1 cellular context compared by ENCODE assay signal in the genomic region with DNA sequence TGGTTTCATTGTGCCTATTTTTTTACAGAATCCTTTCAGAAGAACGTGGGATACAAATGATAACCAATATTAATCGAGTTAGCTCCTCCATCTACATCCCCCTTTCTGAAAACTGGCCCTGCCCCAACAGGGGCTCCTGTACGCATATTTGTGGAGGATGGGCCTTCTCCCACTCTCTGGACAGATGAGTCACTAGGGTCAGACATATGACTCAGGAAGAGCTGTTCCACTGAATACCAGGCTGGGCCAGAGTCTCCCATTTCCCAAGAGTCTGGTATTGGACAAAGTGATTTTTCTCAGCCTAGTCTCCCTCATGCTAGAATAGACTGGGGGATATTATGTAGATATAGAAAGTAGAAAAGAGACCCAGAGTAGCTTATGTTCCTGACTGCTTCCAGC.
TF ChIP-seq lines count a peak whose summit lies in the region.

No MANE protein-coding gene starts in this region.

TF ChIP-seq in K562, 482 proteins besides CTCF, POLR2A, EP300 and RAD21 (continued from another document and continues in another):
- TF ChIP-seq, protein P1, sequence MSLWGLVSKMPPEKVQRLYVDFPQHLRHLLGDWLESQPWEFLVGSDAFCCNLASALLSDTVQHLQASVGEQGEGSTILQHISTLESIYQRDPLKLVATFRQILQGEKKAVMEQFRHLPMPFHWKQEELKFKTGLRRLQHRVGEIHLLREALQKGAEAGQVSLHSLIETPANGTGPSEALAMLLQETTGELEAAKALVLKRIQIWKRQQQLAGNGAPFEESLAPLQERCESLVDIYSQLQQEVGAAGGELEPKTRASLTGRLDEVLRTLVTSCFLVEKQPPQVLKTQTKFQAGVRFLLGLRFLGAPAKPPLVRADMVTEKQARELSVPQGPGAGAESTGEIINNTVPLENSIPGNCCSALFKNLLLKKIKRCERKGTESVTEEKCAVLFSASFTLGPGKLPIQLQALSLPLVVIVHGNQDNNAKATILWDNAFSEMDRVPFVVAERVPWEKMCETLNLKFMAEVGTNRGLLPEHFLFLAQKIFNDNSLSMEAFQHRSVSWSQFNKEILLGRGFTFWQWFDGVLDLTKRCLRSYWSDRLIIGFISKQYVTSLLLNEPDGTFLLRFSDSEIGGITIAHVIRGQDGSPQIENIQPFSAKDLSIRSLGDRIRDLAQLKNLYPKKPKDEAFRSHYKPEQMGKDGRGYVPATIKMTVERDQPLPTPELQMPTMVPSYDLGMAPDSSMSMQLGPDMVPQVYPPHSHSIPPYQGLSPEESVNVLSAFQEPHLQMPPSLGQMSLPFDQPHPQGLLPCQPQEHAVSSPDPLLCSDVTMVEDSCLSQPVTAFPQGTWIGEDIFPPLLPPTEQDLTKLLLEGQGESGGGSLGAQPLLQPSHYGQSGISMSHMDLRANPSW (CRISPR knock-in tag; IDR thresholded peaks at IDR 0.05), result no peak
- TF ChIP-seq, protein P2, sequence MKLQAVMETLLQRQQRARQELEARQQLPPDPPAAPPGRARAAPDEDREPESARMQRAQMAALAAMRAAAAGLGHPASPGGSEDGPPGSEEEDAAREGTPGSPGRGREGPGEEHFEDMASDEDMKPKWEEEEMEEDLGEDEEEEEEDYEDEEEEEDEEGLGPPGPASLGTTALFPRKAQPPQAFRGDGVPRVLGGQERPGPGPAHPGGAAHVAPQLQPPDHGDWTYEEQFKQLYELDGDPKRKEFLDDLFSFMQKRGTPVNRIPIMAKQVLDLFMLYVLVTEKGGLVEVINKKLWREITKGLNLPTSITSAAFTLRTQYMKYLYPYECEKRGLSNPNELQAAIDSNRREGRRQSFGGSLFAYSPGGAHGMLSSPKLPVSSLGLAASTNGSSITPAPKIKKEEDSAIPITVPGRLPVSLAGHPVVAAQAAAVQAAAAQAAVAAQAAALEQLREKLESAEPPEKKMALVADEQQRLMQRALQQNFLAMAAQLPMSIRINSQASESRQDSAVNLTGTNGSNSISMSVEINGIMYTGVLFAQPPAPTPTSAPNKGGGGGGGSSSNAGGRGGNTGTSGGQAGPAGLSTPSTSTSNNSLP (IDR thresholded peaks at IDR 0.05; ENCODE audit: borderline replicate concordance, low read depth, low read length), result no peak
- TF ChIP-seq GTF2F1 (IDR thresholded peaks at IDR 0.05; ENCODE audit: low read depth, low read length) (no peak), SRSF1 (IDR thresholded peaks at IDR 0.05; ENCODE audit: low read depth, low read length) (no peak), GATAD2A (IDR thresholded peaks at IDR 0.05) (no peak), EGR1 (conservative IDR thresholded peaks at IDR 0.05) (peak; percentile 31), CREM (IDR thresholded peaks at IDR 0.05; ENCODE audit: low read depth) (no peak), MCM3 (IDR thresholded peaks at IDR 0.05) (no peak), ZBTB9 (CRISPR knock-in tag; IDR thresholded peaks at IDR 0.05) (no peak), FOSL1 (tag; conservative IDR thresholded peaks at IDR 0.05) (peak; percentile 96), ZNF518B (CRISPR knock-in tag; IDR thresholded peaks at IDR 0.05) (no peak), CHCHD3 (CRISPR knock-in tag; IDR thresholded peaks at IDR 0.05) (no peak), ZNF143 (CRISPR knock-in tag; IDR thresholded peaks at IDR 0.05) (no peak), MAFF (IDR thresholded peaks at IDR 0.05; ENCODE audit: low read length) (no peak), NFE2 (IDR thresholded peaks at IDR 0.05; ENCODE audit: low read depth) (0 out of 2 replicates have a peak, but pooled peaks have one; percentile 22), ATF3 (IDR thresholded peaks at IDR 0.05) (peak; percentile 81), ATF3 (CRISPR knock-in tag; conservative IDR thresholded peaks at IDR 0.05) (no peak), MXD1 (CRISPR knock-in tag; IDR thresholded peaks at IDR 0.05; ENCODE audit: borderline replicate concordance, poor library complexity, severe bottlenecking) (no peak), NR2C1 (IDR thresholded peaks at IDR 0.05) (no peak), NR2C1 (tag; IDR thresholded peaks at IDR 0.05) (peak; percentile 23; the same call in 1 of the 2 replicates), ZNF76 (CRISPR knock-in tag; IDR thresholded peaks at IDR 0.05; ENCODE audit: borderline replicate concordance) (no peak), CEBPG (CRISPR knock-in tag; IDR thresholded peaks at IDR 0.05) (no peak), CEBPG (tag; conservative IDR thresholded peaks at IDR 0.05 in 1 of 2, IDR thresholded peaks at IDR 0.05 in 1 of 2) (no peak), ARID1B (IDR thresholded peaks at IDR 0.05) (peak; percentile 25; the same call in 1 of the 2 replicates), ZNF146 (CRISPR knock-in tag; IDR thresholded peaks at IDR 0.05; ENCODE audit: unreplicated experiment) (no peak), ZNF778 (CRISPR knock-in tag; IDR thresholded peaks at IDR 0.05) (no peak), DPF2 (IDR thresholded peaks at IDR 0.05) (peak; percentile 28; the same call in 1 of the 2 replicates), ZNF311 (CRISPR knock-in tag; IDR thresholded peaks at IDR 0.05) (no peak), SAFB (IDR thresholded peaks at IDR 0.05; ENCODE audit: borderline replicate concordance, low read depth, low read length) (no peak), JUNB (CRISPR knock-in tag; conservative IDR thresholded peaks at IDR 0.05) (0 out of 2 replicates have a peak, but pooled peaks have one; percentile 16), NFIC (IDR thresholded peaks at IDR 0.05) (peak; percentile 30; the same call in 1 of the 2 replicates), ZNF707 (CRISPR knock-in tag; conservative IDR thresholded peaks at IDR 0.05) (no peak), MAX (CRISPR knock-in tag; IDR thresholded peaks at IDR 0.05) (no peak), FOXM1 (IDR thresholded peaks at IDR 0.05; ENCODE audit: low read depth) (no peak), FOXM1 (CRISPR knock-in tag; IDR thresholded peaks at IDR 0.05; ENCODE audit: low read depth) (no peak), ZNF583 (CRISPR knock-in tag; IDR thresholded peaks at IDR 0.05) (no peak), MEF2A (IDR thresholded peaks at IDR 0.05; ENCODE audit: control insufficient read depth, low read depth, low read length) (no peak), MYBL2 (IDR thresholded peaks at IDR 0.05; ENCODE audit: low read depth) (no peak), MYBL2 (CRISPR knock-in tag; IDR thresholded peaks at IDR 0.05; ENCODE audit: borderline replicate concordance) (no peak), MBD1 (CRISPR knock-in tag; IDR thresholded peaks at IDR 0.05) (no peak), GMEB1 (CRISPR knock-in tag; IDR thresholded peaks at IDR 0.05) (no peak), FOXJ3 (CRISPR knock-in tag; IDR thresholded peaks at IDR 0.05) (no peak), ZNF436 (CRISPR knock-in tag; IDR thresholded peaks at IDR 0.05) (no peak), SPI1 (IDR thresholded peaks at IDR 0.05; ENCODE audit: borderline replicate concordance, low read depth, low read length) (no peak), CEBPB (tag; IDR thresholded peaks at IDR 0.05) (no peak), ZNF695 (CRISPR knock-in tag; IDR thresholded peaks at IDR 0.05) (no peak)
- TF ChIP-seq, protein P3, sequence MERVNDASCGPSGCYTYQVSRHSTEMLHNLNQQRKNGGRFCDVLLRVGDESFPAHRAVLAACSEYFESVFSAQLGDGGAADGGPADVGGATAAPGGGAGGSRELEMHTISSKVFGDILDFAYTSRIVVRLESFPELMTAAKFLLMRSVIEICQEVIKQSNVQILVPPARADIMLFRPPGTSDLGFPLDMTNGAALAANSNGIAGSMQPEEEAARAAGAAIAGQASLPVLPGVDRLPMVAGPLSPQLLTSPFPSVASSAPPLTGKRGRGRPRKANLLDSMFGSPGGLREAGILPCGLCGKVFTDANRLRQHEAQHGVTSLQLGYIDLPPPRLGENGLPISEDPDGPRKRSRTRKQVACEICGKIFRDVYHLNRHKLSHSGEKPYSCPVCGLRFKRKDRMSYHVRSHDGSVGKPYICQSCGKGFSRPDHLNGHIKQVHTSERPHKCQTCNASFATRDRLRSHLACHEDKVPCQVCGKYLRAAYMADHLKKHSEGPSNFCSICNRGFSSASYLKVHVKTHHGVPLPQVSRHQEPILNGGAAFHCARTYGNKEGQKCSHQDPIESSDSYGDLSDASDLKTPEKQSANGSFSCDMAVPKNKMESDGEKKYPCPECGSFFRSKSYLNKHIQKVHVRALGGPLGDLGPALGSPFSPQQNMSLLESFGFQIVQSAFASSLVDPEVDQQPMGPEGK (CRISPR knock-in tag; IDR thresholded peaks at IDR 0.05; ENCODE audit: borderline replicate concordance), result no peak
- TF ChIP-seq, protein P4, sequence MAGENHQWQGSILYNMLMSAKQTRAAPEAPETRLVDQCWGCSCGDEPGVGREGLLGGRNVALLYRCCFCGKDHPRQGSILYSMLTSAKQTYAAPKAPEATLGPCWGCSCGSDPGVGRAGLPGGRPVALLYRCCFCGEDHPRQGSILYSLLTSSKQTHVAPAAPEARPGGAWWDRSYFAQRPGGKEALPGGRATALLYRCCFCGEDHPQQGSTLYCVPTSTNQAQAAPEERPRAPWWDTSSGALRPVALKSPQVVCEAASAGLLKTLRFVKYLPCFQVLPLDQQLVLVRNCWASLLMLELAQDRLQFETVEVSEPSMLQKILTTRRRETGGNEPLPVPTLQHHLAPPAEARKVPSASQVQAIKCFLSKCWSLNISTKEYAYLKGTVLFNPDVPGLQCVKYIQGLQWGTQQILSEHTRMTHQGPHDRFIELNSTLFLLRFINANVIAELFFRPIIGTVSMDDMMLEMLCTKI (IDR thresholded peaks at IDR 0.05; ENCODE audit: partially characterized antibody), result no peak
